In genomic region chr19:900302-901111, GRCh38 we compare ENCODE assay signal across 1 cellular context.
TF ChIP-seq lines count a peak whose summit lies in the region.

No MANE protein-coding gene starts in this region.

TF ChIP-seq in K562, 482 proteins besides CTCF, POLR2A, EP300 and RAD21 (continued from another document and continues in another):
- TF ChIP-seq PTBP1 (IDR thresholded peaks at IDR 0.05; ENCODE audit: low read depth, low read length) (no peak), IRF1 (CRISPR knock-in tag; IDR thresholded peaks at IDR 0.05; ENCODE audit: borderline replicate concordance) (no peak), MEF2A (IDR thresholded peaks at IDR 0.05; ENCODE audit: control insufficient read depth, low read depth, low read length) (no peak), BRD4 (IDR thresholded peaks at IDR 0.05) (no peak), USF2 (CRISPR knock-in tag; IDR thresholded peaks at IDR 0.05) (no peak), ZNF311 (CRISPR knock-in tag; IDR thresholded peaks at IDR 0.05) (no peak), ZNF133 (CRISPR knock-in tag; IDR thresholded peaks at IDR 0.05) (no peak), ZSCAN29 (IDR thresholded peaks at IDR 0.05) (no peak), RBM34 (IDR thresholded peaks at IDR 0.05; ENCODE audit: borderline replicate concordance, insufficient read depth, low read length) (no peak), CBX2 (IDR thresholded peaks at IDR 0.05; ENCODE audit: insufficient read depth, low read length, poor library complexity, severe bottlenecking) (no peak), ZNF140 (CRISPR knock-in tag; IDR thresholded peaks at IDR 0.05) (no peak), BDP1 (IDR thresholded peaks at IDR 0.05; ENCODE audit: insufficient read depth, insufficient read length) (no peak), ELF4 (CRISPR knock-in tag; IDR thresholded peaks at IDR 0.05) (peak; percentile 53; the same call in 1 of the 2 replicates), ZNF518B (CRISPR knock-in tag; IDR thresholded peaks at IDR 0.05) (no peak), ZNF3 (CRISPR knock-in tag; IDR thresholded peaks at IDR 0.05) (no peak), ZNF668 (CRISPR knock-in tag; IDR thresholded peaks at IDR 0.05) (no peak), ZNF174 (CRISPR knock-in tag; IDR thresholded peaks at IDR 0.05) (no peak), ZNF347 (CRISPR knock-in tag; IDR thresholded peaks at IDR 0.05; ENCODE audit: low read depth) (no peak), ZNF324 (CRISPR knock-in tag; IDR thresholded peaks at IDR 0.05) (no peak), FIP1L1 (IDR thresholded peaks at IDR 0.05; ENCODE audit: low read depth, low read length, poor library complexity, severe bottlenecking) (no peak), ZBTB17 (CRISPR knock-in tag; IDR thresholded peaks at IDR 0.05) (no peak), RBM15 (IDR thresholded peaks at IDR 0.05; ENCODE audit: insufficient read depth, low read length) (no peak), ZBTB9 (CRISPR knock-in tag; IDR thresholded peaks at IDR 0.05) (no peak), HSF4 (CRISPR knock-in tag; IDR thresholded peaks at IDR 0.05; ENCODE audit: borderline replicate concordance) (no peak), ZNF785 (CRISPR knock-in tag; IDR thresholded peaks at IDR 0.05) (no peak), MYNN (IDR thresholded peaks at IDR 0.05) (no peak), MYNN (CRISPR knock-in tag; IDR thresholded peaks at IDR 0.05) (no peak), HEY1 (CRISPR knock-in tag; IDR thresholded peaks at IDR 0.05; ENCODE audit: borderline replicate concordance) (no peak), NCOR1 (IDR thresholded peaks at IDR 0.05) (no peak), IFI16 (CRISPR knock-in tag; IDR thresholded peaks at IDR 0.05) (no peak), ZNF75A (CRISPR knock-in tag; IDR thresholded peaks at IDR 0.05) (no peak), ID3 (CRISPR knock-in tag; IDR thresholded peaks at IDR 0.05) (no peak), ID3 (tag; IDR thresholded peaks at IDR 0.05) (no peak), HNRNPLL (IDR thresholded peaks at IDR 0.05; ENCODE audit: low read depth, low read length, poor library complexity, severe bottlenecking) (no peak), MAFK (IDR thresholded peaks at IDR 0.05; ENCODE audit: low read length) (no peak), NRF1 (conservative IDR thresholded peaks at IDR 0.05 in 1 of 2, IDR thresholded peaks at IDR 0.05 in 1 of 2) (no peak), SNRNP70 (optimal IDR thresholded peaks at IDR 0.05; ENCODE audit: low read depth, low read length) (no peak)
- TF ChIP-seq, protein P1, sequence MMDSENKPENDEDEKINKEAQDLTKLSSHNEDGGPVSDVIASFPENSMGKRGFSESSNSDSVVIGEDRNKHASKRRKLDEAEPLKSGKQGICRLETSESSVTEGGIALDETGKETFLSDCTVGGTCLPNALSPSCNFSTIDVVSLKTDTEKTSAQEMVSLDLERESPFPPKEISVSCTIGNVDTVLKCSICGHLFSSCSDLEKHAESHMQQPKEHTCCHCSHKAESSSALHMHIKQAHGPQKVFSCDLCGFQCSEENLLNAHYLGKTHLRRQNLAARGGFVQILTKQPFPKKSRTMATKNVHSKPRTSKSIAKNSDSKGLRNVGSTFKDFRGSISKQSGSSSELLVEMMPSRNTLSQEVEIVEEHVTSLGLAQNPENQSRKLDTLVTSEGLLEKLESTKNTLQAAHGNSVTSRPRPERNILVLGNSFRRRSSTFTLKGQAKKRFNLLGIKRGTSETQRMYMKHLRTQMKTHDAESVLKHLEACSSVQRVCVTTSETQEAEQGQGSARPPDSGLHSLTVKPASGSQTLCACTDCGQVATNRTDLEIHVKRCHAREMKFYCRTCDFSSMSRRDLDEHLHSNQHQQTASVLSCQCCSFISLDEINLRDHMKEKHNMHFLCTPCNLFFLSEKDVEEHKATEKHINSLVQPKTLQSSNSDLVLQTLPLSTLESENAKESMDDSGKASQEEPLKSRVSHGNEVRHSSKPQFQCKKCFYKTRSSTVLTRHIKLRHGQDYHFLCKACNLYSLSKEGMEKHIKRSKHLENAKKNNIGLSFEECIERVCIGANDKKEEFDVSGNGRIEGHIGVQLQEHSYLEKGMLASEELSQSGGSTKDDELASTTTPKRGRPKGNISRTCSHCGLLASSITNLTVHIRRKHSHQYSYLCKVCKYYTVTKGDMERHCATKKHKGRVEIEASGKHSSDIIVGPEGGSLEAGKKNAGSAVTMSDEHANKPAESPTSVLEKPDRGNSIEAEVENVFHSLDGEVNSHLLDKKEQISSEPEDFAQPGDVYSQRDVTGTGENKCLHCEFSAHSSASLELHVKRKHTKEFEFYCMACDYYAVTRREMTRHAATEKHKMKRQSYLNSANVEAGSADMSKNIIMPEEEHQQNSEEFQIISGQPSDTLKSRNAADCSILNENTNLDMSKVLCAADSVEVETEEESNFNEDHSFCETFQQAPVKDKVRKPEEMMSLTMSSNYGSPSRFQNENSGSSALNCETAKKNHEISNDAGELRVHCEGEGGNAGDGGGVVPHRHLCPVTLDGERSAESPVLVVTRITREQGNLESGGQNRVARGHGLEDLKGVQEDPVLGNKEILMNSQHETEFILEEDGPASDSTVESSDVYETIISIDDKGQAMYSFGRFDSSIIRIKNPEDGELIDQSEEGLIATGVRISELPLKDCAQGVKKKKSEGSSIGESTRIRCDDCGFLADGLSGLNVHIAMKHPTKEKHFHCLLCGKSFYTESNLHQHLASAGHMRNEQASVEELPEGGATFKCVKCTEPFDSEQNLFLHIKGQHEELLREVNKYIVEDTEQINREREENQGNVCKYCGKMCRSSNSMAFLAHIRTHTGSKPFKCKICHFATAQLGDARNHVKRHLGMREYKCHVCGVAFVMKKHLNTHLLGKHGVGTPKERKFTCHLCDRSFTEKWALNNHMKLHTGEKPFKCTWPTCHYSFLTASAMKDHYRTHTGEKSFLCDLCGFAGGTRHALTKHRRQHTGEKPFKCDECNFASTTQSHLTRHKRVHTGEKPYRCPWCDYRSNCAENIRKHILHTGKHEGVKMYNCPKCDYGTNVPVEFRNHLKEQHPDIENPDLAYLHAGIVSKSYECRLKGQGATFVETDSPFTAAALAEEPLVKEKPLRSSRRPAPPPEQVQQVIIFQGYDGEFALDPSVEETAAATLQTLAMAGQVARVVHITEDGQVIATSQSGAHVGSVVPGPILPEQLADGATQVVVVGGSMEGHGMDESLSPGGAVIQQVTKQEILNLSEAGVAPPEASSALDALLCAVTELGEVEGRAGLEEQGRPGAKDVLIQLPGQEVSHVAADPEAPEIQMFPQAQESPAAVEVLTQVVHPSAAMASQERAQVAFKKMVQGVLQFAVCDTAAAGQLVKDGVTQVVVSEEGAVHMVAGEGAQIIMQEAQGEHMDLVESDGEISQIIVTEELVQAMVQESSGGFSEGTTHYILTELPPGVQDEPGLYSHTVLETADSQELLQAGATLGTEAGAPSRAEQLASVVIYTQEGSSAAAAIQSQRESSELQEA (IDR thresholded peaks at IDR 0.05; ENCODE audit: low read depth) = no peak
- TF ChIP-seq, protein P2, sequence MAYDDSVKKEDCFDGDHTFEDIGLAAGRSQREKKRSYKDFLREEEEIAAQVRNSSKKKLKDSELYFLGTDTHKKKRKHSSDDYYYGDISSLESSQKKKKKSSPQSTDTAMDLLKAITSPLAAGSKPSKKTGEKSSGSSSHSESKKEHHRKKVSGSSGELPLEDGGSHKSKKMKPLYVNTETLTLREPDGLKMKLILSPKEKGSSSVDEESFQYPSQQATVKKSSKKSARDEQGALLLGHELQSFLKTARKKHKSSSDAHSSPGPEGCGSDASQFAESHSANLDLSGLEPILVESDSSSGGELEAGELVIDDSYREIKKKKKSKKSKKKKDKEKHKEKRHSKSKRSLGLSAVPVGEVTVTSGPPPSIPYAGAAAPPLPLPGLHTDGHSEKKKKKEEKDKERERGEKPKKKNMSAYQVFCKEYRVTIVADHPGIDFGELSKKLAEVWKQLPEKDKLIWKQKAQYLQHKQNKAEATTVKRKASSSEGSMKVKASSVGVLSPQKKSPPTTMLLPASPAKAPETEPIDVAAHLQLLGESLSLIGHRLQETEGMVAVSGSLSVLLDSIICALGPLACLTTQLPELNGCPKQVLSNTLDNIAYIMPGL (CRISPR knock-in tag; IDR thresholded peaks at IDR 0.05) = no peak
- TF ChIP-seq, protein P3, sequence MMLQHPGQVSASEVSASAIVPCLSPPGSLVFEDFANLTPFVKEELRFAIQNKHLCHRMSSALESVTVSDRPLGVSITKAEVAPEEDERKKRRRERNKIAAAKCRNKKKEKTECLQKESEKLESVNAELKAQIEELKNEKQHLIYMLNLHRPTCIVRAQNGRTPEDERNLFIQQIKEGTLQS (IDR thresholded peaks at IDR 0.05) = no peak
- TF ChIP-seq, protein P3 (CRISPR knock-in tag; conservative IDR thresholded peaks at IDR 0.05) = no peak
- TF ChIP-seq, protein P4, sequence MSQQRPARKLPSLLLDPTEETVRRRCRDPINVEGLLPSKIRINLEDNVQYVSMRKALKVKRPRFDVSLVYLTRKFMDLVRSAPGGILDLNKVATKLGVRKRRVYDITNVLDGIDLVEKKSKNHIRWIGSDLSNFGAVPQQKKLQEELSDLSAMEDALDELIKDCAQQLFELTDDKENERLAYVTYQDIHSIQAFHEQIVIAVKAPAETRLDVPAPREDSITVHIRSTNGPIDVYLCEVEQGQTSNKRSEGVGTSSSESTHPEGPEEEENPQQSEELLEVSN (IDR thresholded peaks at IDR 0.05; ENCODE audit: borderline replicate concordance in 1 of 2, extremely low read depth in 1 of 2, insufficient read depth in 1 of 2, insufficient read length in 1 of 2, low read depth in 1 of 2, low read length in 1 of 2, poor library complexity in 1 of 2, severe bottlenecking in 1 of 2) = peak; percentile 21 to 35
- TF ChIP-seq, protein P5, sequence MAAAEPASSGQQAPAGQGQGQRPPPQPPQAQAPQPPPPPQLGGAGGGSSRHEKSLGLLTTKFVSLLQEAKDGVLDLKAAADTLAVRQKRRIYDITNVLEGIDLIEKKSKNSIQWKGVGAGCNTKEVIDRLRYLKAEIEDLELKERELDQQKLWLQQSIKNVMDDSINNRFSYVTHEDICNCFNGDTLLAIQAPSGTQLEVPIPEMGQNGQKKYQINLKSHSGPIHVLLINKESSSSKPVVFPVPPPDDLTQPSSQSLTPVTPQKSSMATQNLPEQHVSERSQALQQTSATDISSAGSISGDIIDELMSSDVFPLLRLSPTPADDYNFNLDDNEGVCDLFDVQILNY (CRISPR knock-in tag; IDR thresholded peaks at IDR 0.05) = no peak
- TF ChIP-seq, protein P6, sequence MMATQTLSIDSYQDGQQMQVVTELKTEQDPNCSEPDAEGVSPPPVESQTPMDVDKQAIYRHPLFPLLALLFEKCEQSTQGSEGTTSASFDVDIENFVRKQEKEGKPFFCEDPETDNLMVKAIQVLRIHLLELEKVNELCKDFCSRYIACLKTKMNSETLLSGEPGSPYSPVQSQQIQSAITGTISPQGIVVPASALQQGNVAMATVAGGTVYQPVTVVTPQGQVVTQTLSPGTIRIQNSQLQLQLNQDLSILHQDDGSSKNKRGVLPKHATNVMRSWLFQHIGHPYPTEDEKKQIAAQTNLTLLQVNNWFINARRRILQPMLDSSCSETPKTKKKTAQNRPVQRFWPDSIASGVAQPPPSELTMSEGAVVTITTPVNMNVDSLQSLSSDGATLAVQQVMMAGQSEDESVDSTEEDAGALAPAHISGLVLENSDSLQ (IDR thresholded peaks at IDR 0.05) = peak; percentile 38
